Comparison of ENCODE assay signal across 1 cellular context in the genomic region with DNA sequence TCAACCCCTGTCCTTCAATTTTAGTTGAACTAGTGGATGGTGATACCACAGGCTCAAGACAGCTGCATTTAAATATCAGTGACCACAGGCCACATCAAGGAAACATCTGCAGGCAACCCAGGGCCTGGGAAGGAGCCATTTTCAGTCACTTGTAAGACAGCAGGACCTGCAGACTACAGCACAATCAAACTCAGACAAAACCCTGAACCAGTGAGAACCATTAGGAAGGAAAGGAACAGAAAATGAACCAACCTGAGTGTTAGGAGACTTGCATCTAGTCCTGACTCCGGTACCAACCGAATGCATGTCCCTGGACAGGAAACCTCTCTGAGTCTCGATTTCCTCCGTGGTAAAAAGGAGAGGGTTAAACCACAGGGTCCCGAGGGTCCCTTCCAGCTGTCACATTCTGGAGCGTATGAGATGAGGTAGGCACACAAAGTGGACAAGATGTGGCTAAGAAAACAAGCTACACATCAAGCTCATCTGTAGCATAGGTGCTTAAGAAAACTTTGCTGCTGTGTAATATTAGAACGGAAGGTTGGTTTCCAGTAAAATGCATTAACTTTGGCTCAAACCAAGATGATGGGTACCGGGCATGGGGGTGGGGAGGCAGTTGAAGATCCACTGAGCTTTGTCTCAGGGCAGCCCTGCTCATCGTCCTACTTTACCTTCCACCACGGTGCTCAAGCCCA.
TF ChIP-seq lines count a peak whose summit lies in the region.

No MANE protein-coding gene starts in this region.

TF ChIP-seq in HepG2, 621 proteins besides CTCF, POLR2A, EP300 and RAD21 (continued from another document):
- TF ChIP-seq BCLAF1 (IDR thresholded peaks at IDR 0.05) (no peak), MAF1 (CRISPR knock-in tag; IDR thresholded peaks at IDR 0.05; ENCODE audit: borderline replicate concordance) (no peak), ZBTB38 (CRISPR knock-in tag; IDR thresholded peaks at IDR 0.05) (no peak), E2F2 (CRISPR knock-in tag; IDR thresholded peaks at IDR 0.05; ENCODE audit: borderline replicate concordance) (no peak), PATZ1 (CRISPR knock-in tag; IDR thresholded peaks at IDR 0.05) (no peak), SKI (IDR thresholded peaks at IDR 0.05; ENCODE audit: partially characterized antibody) (no peak), YEATS4 (CRISPR knock-in tag; IDR thresholded peaks at IDR 0.05; ENCODE audit: borderline replicate concordance) (no peak), MBNL3 (CRISPR knock-in tag; conservative IDR thresholded peaks at IDR 0.05) (no peak), NFYC (CRISPR knock-in tag; IDR thresholded peaks at IDR 0.05) (no peak), PHF20 (CRISPR knock-in tag; IDR thresholded peaks at IDR 0.05) (0 out of 2 replicates have a peak, but pooled peaks have one; percentile 26), RAD51 (IDR thresholded peaks at IDR 0.05; ENCODE audit: borderline replicate concordance) (no peak), PLRG1 (conservative IDR thresholded peaks at IDR 0.05) (no peak), PAF1 (CRISPR knock-in tag; IDR thresholded peaks at IDR 0.05) (no peak), ARNT2 (CRISPR knock-in tag; IDR thresholded peaks at IDR 0.05; ENCODE audit: low read depth) (no peak), AHDC1 (CRISPR knock-in tag; IDR thresholded peaks at IDR 0.05; ENCODE audit: borderline replicate concordance) (no peak), FOXK2 (IDR thresholded peaks at IDR 0.05) (no peak), ZBTB42 (CRISPR knock-in tag; IDR thresholded peaks at IDR 0.05) (no peak), ZNF747 (CRISPR knock-in tag; IDR thresholded peaks at IDR 0.05; ENCODE audit: borderline replicate concordance) (0 out of 2 replicates have a peak, but pooled peaks have one; percentile 28), KDM1A (CRISPR knock-in tag; IDR thresholded peaks at IDR 0.05) (no peak), ZNF709 (CRISPR knock-in tag; IDR thresholded peaks at IDR 0.05) (0 out of 2 replicates have a peak, but pooled peaks have one; percentile 23), ZSCAN9 (CRISPR knock-in tag; IDR thresholded peaks at IDR 0.05; ENCODE audit: borderline replicate concordance) (no peak), SAP130 (CRISPR knock-in tag; IDR thresholded peaks at IDR 0.05; ENCODE audit: low read depth) (peak; percentile 14; the same call in 1 of the 2 replicates), ZNF607 (CRISPR knock-in tag; IDR thresholded peaks at IDR 0.05; ENCODE audit: borderline replicate concordance) (no peak; the same call in 1 of the 2 replicates)
- TF ChIP-seq, protein P1, sequence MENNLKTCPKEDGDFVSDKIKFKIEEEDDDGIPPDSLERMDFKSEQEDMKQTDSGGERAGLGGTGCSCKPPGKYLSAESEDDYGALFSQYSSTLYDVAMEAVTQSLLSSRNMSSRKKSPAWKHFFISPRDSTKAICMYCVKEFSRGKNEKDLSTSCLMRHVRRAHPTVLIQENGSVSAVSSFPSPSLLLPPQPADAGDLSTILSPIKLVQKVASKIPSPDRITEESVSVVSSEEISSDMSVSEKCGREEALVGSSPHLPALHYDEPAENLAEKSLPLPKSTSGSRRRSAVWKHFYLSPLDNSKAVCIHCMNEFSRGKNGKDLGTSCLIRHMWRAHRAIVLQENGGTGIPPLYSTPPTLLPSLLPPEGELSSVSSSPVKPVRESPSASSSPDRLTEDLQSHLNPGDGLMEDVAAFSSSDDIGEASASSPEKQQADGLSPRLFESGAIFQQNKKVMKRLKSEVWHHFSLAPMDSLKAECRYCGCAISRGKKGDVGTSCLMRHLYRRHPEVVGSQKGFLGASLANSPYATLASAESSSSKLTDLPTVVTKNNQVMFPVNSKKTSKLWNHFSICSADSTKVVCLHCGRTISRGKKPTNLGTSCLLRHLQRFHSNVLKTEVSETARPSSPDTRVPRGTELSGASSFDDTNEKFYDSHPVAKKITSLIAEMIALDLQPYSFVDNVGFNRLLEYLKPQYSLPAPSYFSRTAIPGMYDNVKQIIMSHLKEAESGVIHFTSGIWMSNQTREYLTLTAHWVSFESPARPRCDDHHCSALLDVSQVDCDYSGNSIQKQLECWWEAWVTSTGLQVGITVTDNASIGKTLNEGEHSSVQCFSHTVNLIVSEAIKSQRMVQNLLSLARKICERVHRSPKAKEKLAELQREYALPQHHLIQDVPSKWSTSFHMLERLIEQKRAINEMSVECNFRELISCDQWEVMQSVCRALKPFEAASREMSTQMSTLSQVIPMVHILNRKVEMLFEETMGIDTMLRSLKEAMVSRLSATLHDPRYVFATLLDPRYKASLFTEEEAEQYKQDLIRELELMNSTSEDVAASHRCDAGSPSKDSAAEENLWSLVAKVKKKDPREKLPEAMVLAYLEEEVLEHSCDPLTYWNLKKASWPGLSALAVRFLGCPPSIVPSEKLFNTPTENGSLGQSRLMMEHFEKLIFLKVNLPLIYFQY (CRISPR knock-in tag; IDR thresholded peaks at IDR 0.05; ENCODE audit: borderline replicate concordance): no peak
- TF ChIP-seq, protein P2, sequence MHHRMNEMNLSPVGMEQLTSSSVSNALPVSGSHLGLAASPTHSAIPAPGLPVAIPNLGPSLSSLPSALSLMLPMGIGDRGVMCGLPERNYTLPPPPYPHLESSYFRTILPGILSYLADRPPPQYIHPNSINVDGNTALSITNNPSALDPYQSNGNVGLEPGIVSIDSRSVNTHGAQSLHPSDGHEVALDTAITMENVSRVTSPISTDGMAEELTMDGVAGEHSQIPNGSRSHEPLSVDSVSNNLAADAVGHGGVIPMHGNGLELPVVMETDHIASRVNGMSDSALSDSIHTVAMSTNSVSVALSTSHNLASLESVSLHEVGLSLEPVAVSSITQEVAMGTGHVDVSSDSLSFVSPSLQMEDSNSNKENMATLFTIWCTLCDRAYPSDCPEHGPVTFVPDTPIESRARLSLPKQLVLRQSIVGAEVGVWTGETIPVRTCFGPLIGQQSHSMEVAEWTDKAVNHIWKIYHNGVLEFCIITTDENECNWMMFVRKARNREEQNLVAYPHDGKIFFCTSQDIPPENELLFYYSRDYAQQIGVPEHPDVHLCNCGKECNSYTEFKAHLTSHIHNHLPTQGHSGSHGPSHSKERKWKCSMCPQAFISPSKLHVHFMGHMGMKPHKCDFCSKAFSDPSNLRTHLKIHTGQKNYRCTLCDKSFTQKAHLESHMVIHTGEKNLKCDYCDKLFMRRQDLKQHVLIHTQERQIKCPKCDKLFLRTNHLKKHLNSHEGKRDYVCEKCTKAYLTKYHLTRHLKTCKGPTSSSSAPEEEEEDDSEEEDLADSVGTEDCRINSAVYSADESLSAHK (CRISPR knock-in tag; IDR thresholded peaks at IDR 0.05; ENCODE audit: borderline replicate concordance): no peak
